Comparison of ENCODE assay signal across 10 cellular contexts in the genomic region with DNA sequence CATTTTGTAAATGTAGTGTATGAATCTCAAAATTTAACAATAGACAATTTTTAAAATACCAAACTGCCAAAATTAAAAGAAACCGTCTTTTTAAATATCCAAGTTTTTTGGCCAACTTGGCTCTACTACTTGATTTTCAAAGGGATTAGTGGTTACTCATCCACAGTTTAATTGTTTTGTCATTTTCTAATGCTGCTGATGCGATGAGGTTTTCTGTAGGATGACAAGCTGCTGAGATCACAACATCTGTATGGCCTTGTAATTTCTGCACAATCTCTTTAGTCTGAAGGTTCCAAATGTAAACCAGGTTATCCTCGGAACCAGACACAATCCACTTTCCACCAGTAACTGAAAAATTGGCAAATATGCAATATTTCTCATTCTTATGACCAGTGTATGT. TPM values are rescaled to one million over a fixed set of nuclear protein-coding genes. Genes with fewer than 3 reads are reported as not detected.
A peak's percentile ranks its signal among the peaks of the same experiment; 100 is the strongest.
DNase-seq lines count a peak whose midpoint lies in the region; ATAC-seq, FAIRE-seq and TF ChIP-seq lines count a peak whose summit lies in the region.
"Had no signal": no experiment of that assay in that cellular context is flagged by ENCODE, and none has a peak within 500 bp of the region (broad histone marks: within the 10 kb centered on the region; RNA-seq: fewer than 3 reads in every experiment).

No MANE protein-coding gene starts in this region.

- H2AFZ ChIP-seq in HepG2 (ENCODE audit: low read length), result no peak overlapping the region
- no peak overlapping the region for H2AFZ ChIP-seq in fibroblast of lung (ENCODE audit: low read length)

- H3K4me2 ChIP-seq in HepG2 (ENCODE audit: low read depth, low read length) (peak overlapping the region; percentile 99), fibroblast of lung (ENCODE audit: extremely low read depth, insufficient read depth, low read length) (peak overlapping the region; percentile 98)

- WGBS in HepG2 (ENCODE audit: low lambda C conversion rate), result 94% methylated on average over 3 of the region's 3 CpGs
- WGBS in right lobe of liver (ENCODE audit: insufficient coverage, low coverage, low lambda C conversion rate, missing lambda C conversion rate), result 98% methylated on average over 3 of the region's 3 CpGs

- H3K27me3 Mint-ChIP-seq in WTC11 (ENCODE audit: low read depth), result no peaks in the 10 kb centered on the region
- H3K27me3 Mint-ChIP-seq in stimulated activated naive CD8-positive, alpha-beta T cell treated with anti-CD3 and anti-CD28 coated beads, Interleukin-15, amount 100 ng/mL, for 72 hours, result no peaks in the 10 kb centered on the region

- H3K4me3 ChIP-seq in HepG2 (replicated peaks in 1 of 3; ENCODE audit: insufficient read depth in 1 of 3, low read depth in 2 of 3, low read length in 3 of 3), result 0 out of 6 replicates have a peak overlapping the region, but pooled peaks of 1 of the 3 experiments have one; percentile 81
- no peak overlapping the region for H3K4me3 ChIP-seq in right lobe of liver
- peak overlapping the region in 1 of 4 experiments; percentile 100 for H3K4me3 ChIP-seq in fibroblast of lung (replicated peaks in 1 of 4; ENCODE audit: control extremely low read depth in 1 of 4, insufficient read depth in 1 of 4, low read depth in 3 of 4, low read length in 4 of 4)

- no peak for DNase-seq in HepG2 (ENCODE audit: low spot score)
- no peak for DNase-seq in right lobe of liver
- no peak for DNase-seq in WTC11 (ENCODE audit: low spot score)
- DNase-seq in fibroblast of lung (ENCODE audit: low read depth in 2 of 2), result no peak
- DNase-seq in stimulated activated naive CD8-positive, alpha-beta T cell treated with anti-CD3 and anti-CD28 coated beads, Interleukin-15, amount 100 ng/mL, for 72 hours, result no peak
- DNase-seq in amygdala (lab: John Stamatoyannopoulos, UW), result no peak
- DNase-seq: activated naive CD4-positive, alpha-beta T cell treated with Interleukin-2 at 50 U/mL for 16 hours had no signal

- no peak for TF ChIP-seq CTCF in HepG2 (CRISPR knock-in tag; IDR thresholded peaks at IDR 0.05)
- TF ChIP-seq CTCF in right lobe of liver (IDR thresholded peaks at IDR 0.05), result no peak
- TF ChIP-seq CTCF in WTC11 (IDR thresholded peaks at IDR 0.05), result no peak
- no peak for TF ChIP-seq CTCF in fibroblast of lung (conservative IDR thresholded peaks at IDR 0.05 in 1 of 2, IDR thresholded peaks at IDR 0.05 in 1 of 2; ENCODE audit: low read depth in 1 of 2, low read length in 2 of 2)

- intact Hi-C loops in HepG2 (cut with micrococcal nuclease; ENCODE audit: unreplicated experiment), result loop anchor here (2.0 kb wide), 1 partner anchor 22 kb away; no protein-coding TSS in a partner anchor
- intact Hi-C loops in right lobe of liver (cut with DNase I), result no loop called here

- in situ Hi-C loops in HepG2 (cut with HindIII; ENCODE audit: extremely low pct_ligation_motif_present, low pct_unique_long_range_greater_than_20kb), result no loop called here

- FAIRE-seq in HepG2 (lab: Jason Lieb, UNC), result no peak

- TF ChIP-seq POLR2A in HepG2 (IDR thresholded peaks at IDR 0.05; ENCODE audit: insufficient read depth in 1 of 2, low read depth in 2 of 2, low read length in 2 of 2), result no peak
- TF ChIP-seq POLR2A in right lobe of liver (IDR thresholded peaks at IDR 0.05), result no peak

- no peaks in the 10 kb centered on the region for H3K9me3 Mint-ChIP-seq in WTC11
- no peaks in the 10 kb centered on the region for H3K9me3 Mint-ChIP-seq in stimulated activated naive CD8-positive, alpha-beta T cell treated with anti-CD3 and anti-CD28 coated beads, Interleukin-15, amount 100 ng/mL, for 72 hours
- H3K9me3 Mint-ChIP-seq: CD14-positive monocyte had no signal

- no peak for ATAC-seq in HepG2
- ATAC-seq in right lobe of liver, result no peak
- no peak for ATAC-seq in WTC11
- ATAC-seq in stimulated activated naive CD8-positive, alpha-beta T cell treated with anti-CD3 and anti-CD28 coated beads, Interleukin-15, amount 100 ng/mL, for 72 hours, result no peak
- ATAC-seq in GM21526 (IDR thresholded peaks at IDR 0.05; ENCODE audit: low FRiP score, unreplicated experiment), result no peak
- ATAC-seq in GM19463 (IDR thresholded peaks at IDR 0.05; ENCODE audit: unreplicated experiment), result no peak

- TF ChIP-seq RAD21 in HepG2 (CRISPR knock-in tag; IDR thresholded peaks at IDR 0.05), result no peak

- H3K9ac ChIP-seq in HepG2 (ENCODE audit: insufficient read depth, low read depth, low read length) (no peak overlapping the region), fibroblast of lung (ENCODE audit: insufficient read depth, low read length) (no peak overlapping the region)

- H3K36me3 Mint-ChIP-seq in WTC11, result peaks cover 10% of the 10 kb centered on the region

- no peaks in the 10 kb centered on the region for H4K20me1 ChIP-seq in HepG2 (ENCODE audit: insufficient read depth, low read length)
- H4K20me1 ChIP-seq in fibroblast of lung (ENCODE audit: control insufficient read depth, extremely low read depth, insufficient read depth, low read length), result no peaks in the 10 kb centered on the region

- H3K27me3 ChIP-seq in HepG2 (ENCODE audit: control insufficient read depth in 1 of 2, insufficient read depth in 2 of 2, low read length in 2 of 2), result no peaks in the 10 kb centered on the region; a peak in 1 of 5 replicates
- H3K27me3 ChIP-seq in right lobe of liver, result no peaks in the 10 kb centered on the region
- H3K27me3 ChIP-seq in fibroblast of lung (ENCODE audit: control insufficient read depth, insufficient read depth, low read length), result no peaks in the 10 kb centered on the region

- peak overlapping the region; percentile 95 for H3K4me3 Mint-ChIP-seq in WTC11
- peak overlapping the region; percentile 99 for H3K4me3 Mint-ChIP-seq in stimulated activated naive CD8-positive, alpha-beta T cell treated with anti-CD3 and anti-CD28 coated beads, Interleukin-15, amount 100 ng/mL, for 72 hours

- peaks cover 17% of the 10 kb centered on the region for H3K4me1 Mint-ChIP-seq in WTC11
- H3K4me1 Mint-ChIP-seq in stimulated activated naive CD8-positive, alpha-beta T cell treated with anti-CD3 and anti-CD28 coated beads, Interleukin-15, amount 100 ng/mL, for 72 hours, result peaks cover 77% of the 10 kb centered on the region

- H3K27ac ChIP-seq in HepG2 (ENCODE audit: extremely low read length, insufficient read depth, low read length), result no peak overlapping the region
- no peak overlapping the region for H3K27ac ChIP-seq in right lobe of liver
- no peak overlapping the region for H3K27ac ChIP-seq in fibroblast of lung (ENCODE audit: insufficient read depth, low read length)

- no peaks in the 10 kb centered on the region for H3K9me3 ChIP-seq in HepG2 (ENCODE audit: low read length)
- no peaks in the 10 kb centered on the region for H3K9me3 ChIP-seq in right lobe of liver
- no peaks in the 10 kb centered on the region for H3K9me3 ChIP-seq in fibroblast of lung (ENCODE audit: control insufficient read depth, insufficient read depth, low read depth, low read length)

- H3K79me2 ChIP-seq in HepG2 (ENCODE audit: insufficient read depth, low read length) (peaks cover 35% of the 10 kb centered on the region), fibroblast of lung (ENCODE audit: control insufficient read depth, insufficient read depth, low read length) (peaks cover 28% of the 10 kb centered on the region)

- BruUV-seq in HepG2 (replicated peaks; lab: Mats Ljungman, UMichigan), result no TSS peak

- CTCF ChIA-PET in HepG2 (lab: Yijun Ruan, JAX; ENCODE audit: low intra/inter-chr PET ratio, low total read pairs), result no interaction called here
- CTCF ChIA-PET in WTC11 (lab: Charles Lee), result interaction anchor here (2.7 to 3.0 kb wide), 2 partner anchors 30 to 265 kb away, joined by 13 to 16 read pairs; a partner anchor contains a TSS

- H3K36me3 ChIP-seq in HepG2 (replicated peaks in 1 of 2; ENCODE audit: control insufficient read depth in 1 of 2, insufficient read depth in 2 of 2, low read length in 2 of 2) (peaks cover 6 to 19% of the 10 kb centered on the region in 2 experiments; a peak in 4 of 5 replicates), right lobe of liver (peaks cover 0 to 14% (median 2%) of the 10 kb centered on the region in 4 donors), fibroblast of lung (ENCODE audit: control insufficient read depth, insufficient read depth, low read length) (no peaks in the 10 kb centered on the region)

- H3K27ac Mint-ChIP-seq in WTC11, result peak overlapping the region; percentile 95; the same call in 1 of the 2 replicates
- H3K27ac Mint-ChIP-seq in stimulated activated naive CD8-positive, alpha-beta T cell treated with anti-CD3 and anti-CD28 coated beads, Interleukin-15, amount 100 ng/mL, for 72 hours, result no peak overlapping the region

- no peak for TF ChIP-seq EP300 in HepG2 (IDR thresholded peaks at IDR 0.05; ENCODE audit: low read depth in 2 of 2, low read length in 2 of 2)
- TF ChIP-seq EP300 in HepG2 (CRISPR knock-in tag; IDR thresholded peaks at IDR 0.05; ENCODE audit: borderline replicate concordance), result no peak

- POLR2A ChIA-PET in HepG2 (lab: Yijun Ruan, JAX), result interaction anchor here (2.3 kb wide), 1 partner anchor 31 kb away, joined by 48 read pairs; a partner anchor contains a TSS
- POLR2A ChIA-PET in WTC11 (lab: Charles Lee), result no interaction called here

- H3K4me1 ChIP-seq in HepG2 (ENCODE audit: insufficient read depth, low read length) (peaks cover 33% of the 10 kb centered on the region), right lobe of liver (peaks cover 0 to 19% (median 5%) of the 10 kb centered on the region in 4 donors), fibroblast of lung (ENCODE audit: control insufficient read depth, extremely low read depth, insufficient read depth, low read length) (peaks cover 3% of the 10 kb centered on the region)

RNA-seq across cellular contexts. Expression of a gene that starts 1.5 kb away (rescaled TPM):
- total RNA-seq in HepG2 (2016; rRNA removed; fragmentation: Illumina TruSeq; extraction: Trizol) (3.6 and 4.5 TPM in 2 replicates), right lobe of liver (1 to 10 TPM; 1.4 to 4.0 (median 2.1) TPM), WTC11 (2021) (2.6 to 2.9 TPM (median 2.8 TPM) in 3 replicates), fibroblast of lung (5.4 and 6.6 TPM in 2 replicates)
- 1.1 and 1.2 TPM in 2 replicates for total RNA-seq in HepG2 (2016; cell fraction: cytosol; rRNA removed; fragmentation: Illumina TruSeq; extraction: Trizol; ENCODE audit: low read depth)
- 3.5 and 5.6 TPM in 2 replicates for total RNA-seq in HepG2 (2016; cell fraction: insoluble cytoplasmic fraction; rRNA removed; fragmentation: Illumina TruSeq; extraction: Trizol)
- total RNA-seq in HepG2 (2016; cell fraction: membrane; rRNA removed; fragmentation: Illumina TruSeq; extraction: Trizol), result 2.8 and 3.6 TPM in 2 replicates
- 4.0 TPM in 2 replicates for total RNA-seq in HepG2 (2016; cell fraction: nucleus; rRNA removed; fragmentation: Illumina TruSeq; extraction: Trizol)
- polyA plus RNA-seq in HepG2 (2011; rRNA removed) (2.2 and 2.5 TPM in 2 replicates), fibroblast of lung (5.5 and 7.2 TPM in 2 replicates)
- polyA plus RNA-seq in HepG2 (2011; cell fraction: cytosol; rRNA removed), result 0.94 and 1.8 TPM in 2 replicates
- polyA plus RNA-seq in HepG2 (2011; cell fraction: nucleus; rRNA removed), result 1.3 and 2.0 TPM in 2 replicates
- polyA plus RNA-seq in HepG2 (2012), result 1.6 and 2.3 TPM in 2 replicates
- 0.49 and 0.52 TPM in 2 replicates for polyA plus RNA-seq in HepG2 (2016; cell fraction: cytosol; fragmentation: Illumina TruSeq; extraction: Trizol; ENCODE audit: low read depth)
- polyA plus RNA-seq in HepG2 (2016; cell fraction: insoluble cytoplasmic fraction; fragmentation: Illumina TruSeq; extraction: Trizol; ENCODE audit: low read depth), result 3.5 and 4.0 TPM in 2 replicates
- polyA plus RNA-seq in HepG2 (2016; cell fraction: membrane; fragmentation: Illumina TruSeq; extraction: Trizol; ENCODE audit: low read depth), result 1.4 and 1.5 TPM in 2 replicates
- 3.7 and 4.4 TPM in 2 replicates for polyA plus RNA-seq in HepG2 (2016; cell fraction: nucleus; fragmentation: Illumina TruSeq; extraction: Trizol; ENCODE audit: insufficient read depth, low read depth)
- 1.7 and 3.5 TPM in 2 replicates for polyA minus RNA-seq in HepG2 (2011; rRNA and poly(A)+ RNA removed; ENCODE audit: low replicate concordance)
- polyA minus RNA-seq in HepG2 (2011; cell fraction: cytosol; rRNA and poly(A)+ RNA removed), result 1.1 and 1.4 TPM in 2 replicates
- 5.9 and 8.2 TPM in 2 replicates for polyA minus RNA-seq in HepG2 (2011; cell fraction: nucleus; rRNA and poly(A)+ RNA removed)
- polyA plus RNA-seq in fibroblast of lung (2012), result 3.5 and 4.2 TPM in 2 replicates
- polyA minus RNA-seq in fibroblast of lung (ENCODE audit: low replicate concordance), result 0.86 and 0.93 TPM in 2 replicates

RNA-seq across cellular contexts. Expression of a gene that starts 30.4 kb away (rescaled TPM):
- total RNA-seq in HepG2 (2016; rRNA removed; fragmentation: Illumina TruSeq; extraction: Trizol), result 115 and 131 TPM in 2 replicates
- 18.3 and 23.7 TPM in 2 replicates for total RNA-seq in HepG2 (2016; cell fraction: cytosol; rRNA removed; fragmentation: Illumina TruSeq; extraction: Trizol; ENCODE audit: low read depth)
- total RNA-seq in HepG2 (2016; cell fraction: insoluble cytoplasmic fraction; rRNA removed; fragmentation: Illumina TruSeq; extraction: Trizol), result 118 and 149 TPM in 2 replicates
- total RNA-seq in HepG2 (2016; cell fraction: membrane; rRNA removed; fragmentation: Illumina TruSeq; extraction: Trizol), result 29.2 and 29.7 TPM in 2 replicates
- total RNA-seq in HepG2 (2016; cell fraction: nucleus; rRNA removed; fragmentation: Illumina TruSeq; extraction: Trizol), result 44.8 and 51.6 TPM in 2 replicates
- 141 and 155 TPM in 2 replicates for polyA plus RNA-seq in HepG2 (2011; rRNA removed)
- 81.9 and 104 TPM in 2 replicates for polyA plus RNA-seq in HepG2 (2011; cell fraction: cytosol; rRNA removed)
- 33.6 and 34.6 TPM in 2 replicates for polyA plus RNA-seq in HepG2 (2011; cell fraction: nucleus; rRNA removed)
- 197 and 266 TPM in 2 replicates for polyA plus RNA-seq in HepG2 (2012)
- 34.9 and 38.9 TPM in 2 replicates for polyA plus RNA-seq in HepG2 (2016; cell fraction: cytosol; fragmentation: Illumina TruSeq; extraction: Trizol; ENCODE audit: low read depth)
- 167 and 187 TPM in 2 replicates for polyA plus RNA-seq in HepG2 (2016; cell fraction: insoluble cytoplasmic fraction; fragmentation: Illumina TruSeq; extraction: Trizol; ENCODE audit: low read depth)
- 30.9 and 35.6 TPM in 2 replicates for polyA plus RNA-seq in HepG2 (2016; cell fraction: membrane; fragmentation: Illumina TruSeq; extraction: Trizol; ENCODE audit: low read depth)
- polyA plus RNA-seq in HepG2 (2016; cell fraction: nucleus; fragmentation: Illumina TruSeq; extraction: Trizol; ENCODE audit: insufficient read depth, low read depth), result 93.4 and 95.0 TPM in 2 replicates
- 11.7 and 21.1 TPM in 2 replicates for polyA minus RNA-seq in HepG2 (2011; rRNA and poly(A)+ RNA removed; ENCODE audit: low replicate concordance)
- polyA minus RNA-seq in HepG2 (2011; cell fraction: cytosol; rRNA and poly(A)+ RNA removed), result 29.6 and 36.6 TPM in 2 replicates
- polyA minus RNA-seq in HepG2 (2011; cell fraction: nucleus; rRNA and poly(A)+ RNA removed), result 70.0 and 72.2 TPM in 2 replicates
- total RNA-seq in right lobe of liver, result 10 to 100 TPM; 26.9 to 57.0 (median 51.5) TPM
- total RNA-seq in WTC11 (2021), result 83.9 to 141 TPM (median 128 TPM) in 3 replicates
- total RNA-seq in fibroblast of lung, result 16.7 and 16.9 TPM in 2 replicates
- 37.0 and 47.6 TPM in 2 replicates for polyA plus RNA-seq in fibroblast of lung
- polyA plus RNA-seq in fibroblast of lung (2012), result 40.6 and 59.5 TPM in 2 replicates
- 0.41 and 5.5 TPM in 2 replicates for polyA minus RNA-seq in fibroblast of lung (ENCODE audit: low replicate concordance)

RNA-seq across cellular contexts. Expression of a gene that starts 31.4 kb away (rescaled TPM):
- total RNA-seq in HepG2 (2016; rRNA removed; fragmentation: Illumina TruSeq; extraction: Trizol), result 152 and 233 TPM in 2 replicates
- 96.3 and 103 TPM in 2 replicates for total RNA-seq in HepG2 (2016; cell fraction: cytosol; rRNA removed; fragmentation: Illumina TruSeq; extraction: Trizol; ENCODE audit: low read depth)
- 150 and 251 TPM in 2 replicates for total RNA-seq in HepG2 (2016; cell fraction: insoluble cytoplasmic fraction; rRNA removed; fragmentation: Illumina TruSeq; extraction: Trizol)
- 93.8 and 116 TPM in 2 replicates for total RNA-seq in HepG2 (2016; cell fraction: membrane; rRNA removed; fragmentation: Illumina TruSeq; extraction: Trizol)
- total RNA-seq in HepG2 (2016; cell fraction: nucleus; rRNA removed; fragmentation: Illumina TruSeq; extraction: Trizol), result 55.1 and 57.7 TPM in 2 replicates
- 16.2 and 20.0 TPM in 2 replicates for polyA plus RNA-seq in HepG2 (2011; rRNA removed)
- polyA plus RNA-seq in HepG2 (2011; cell fraction: cytosol; rRNA removed), result 10.9 and 12.5 TPM in 2 replicates
- polyA plus RNA-seq in HepG2 (2011; cell fraction: nucleus; rRNA removed), result 7.9 and 12.8 TPM in 2 replicates
- 65.6 and 98.8 TPM in 2 replicates for polyA plus RNA-seq in HepG2 (2012)
- polyA plus RNA-seq in HepG2 (2016; cell fraction: cytosol; fragmentation: Illumina TruSeq; extraction: Trizol; ENCODE audit: low read depth), result 99.1 and 102 TPM in 2 replicates
- 274 and 298 TPM in 2 replicates for polyA plus RNA-seq in HepG2 (2016; cell fraction: insoluble cytoplasmic fraction; fragmentation: Illumina TruSeq; extraction: Trizol; ENCODE audit: low read depth)
- 96.2 and 118 TPM in 2 replicates for polyA plus RNA-seq in HepG2 (2016; cell fraction: membrane; fragmentation: Illumina TruSeq; extraction: Trizol; ENCODE audit: low read depth)
- 116 and 117 TPM in 2 replicates for polyA plus RNA-seq in HepG2 (2016; cell fraction: nucleus; fragmentation: Illumina TruSeq; extraction: Trizol; ENCODE audit: insufficient read depth, low read depth)
- 3.6 and 4.8 TPM in 2 replicates for polyA minus RNA-seq in HepG2 (2011; rRNA and poly(A)+ RNA removed; ENCODE audit: low replicate concordance)
- polyA minus RNA-seq in HepG2 (2011; cell fraction: cytosol; rRNA and poly(A)+ RNA removed), result 18.9 and 22.0 TPM in 2 replicates
- polyA minus RNA-seq in HepG2 (2011; cell fraction: nucleus; rRNA and poly(A)+ RNA removed), result 23.4 and 27.4 TPM in 2 replicates
- total RNA-seq in right lobe of liver, result 10 to 100 TPM; 21.3 to 36.0 (median 27.1) TPM
- total RNA-seq in WTC11 (2021), result 78.0 to 81.7 TPM (median 80.9 TPM) in 3 replicates
- total RNA-seq in fibroblast of lung, result 30.9 and 57.8 TPM in 2 replicates
- polyA plus RNA-seq in fibroblast of lung, result 22.3 and 26.7 TPM in 2 replicates
- polyA plus RNA-seq in fibroblast of lung (2012), result 27.5 and 29.4 TPM in 2 replicates
- not detected in 2 replicates for polyA minus RNA-seq in fibroblast of lung (ENCODE audit: low replicate concordance)
